In the genomic region with DNA sequence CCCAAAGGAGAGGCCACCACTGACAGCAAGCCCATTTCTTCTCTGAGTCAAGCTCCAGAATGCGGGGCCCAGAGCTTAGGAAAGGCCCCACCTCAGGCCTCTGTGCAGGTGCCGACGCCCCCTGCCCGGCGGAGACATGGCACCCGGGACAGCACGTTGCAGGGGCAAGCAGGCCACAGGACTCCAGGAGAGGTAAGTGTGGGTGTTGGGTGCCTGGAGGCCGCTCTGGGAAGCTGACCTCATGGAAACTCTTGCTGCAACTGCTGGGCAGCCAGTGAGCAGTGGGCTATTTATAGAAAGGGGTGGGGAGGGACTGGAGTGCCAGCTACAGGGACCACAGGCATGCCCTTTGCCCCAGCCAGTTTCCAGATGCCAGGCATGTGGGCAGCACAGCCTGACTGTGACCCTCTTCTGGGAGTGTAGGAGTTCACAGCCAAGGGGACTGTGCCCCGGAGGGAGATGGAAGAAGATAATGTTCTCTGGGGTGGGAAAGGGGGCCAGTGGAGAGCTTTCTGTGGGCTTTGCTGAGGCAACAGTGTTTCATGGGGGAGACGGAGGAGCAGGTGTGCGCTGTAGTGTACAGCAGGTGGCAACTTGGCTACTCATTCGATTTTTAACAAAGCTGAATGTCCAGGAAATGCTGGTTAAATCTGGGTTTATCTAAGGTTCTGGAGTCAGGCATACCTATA, we compare ENCODE assay signal across 9 cellular contexts. TPM values are rescaled to one million over a fixed set of nuclear protein-coding genes. Genes with fewer than 3 reads are reported as not detected.
DNase-seq lines count a peak whose midpoint lies in the region; ATAC-seq and TF ChIP-seq lines count a peak whose summit lies in the region.
"Had no signal": no experiment of that assay in that cellular context is flagged by ENCODE, and none has a peak within 500 bp of the region (broad histone marks: within the 10 kb centered on the region; RNA-seq: fewer than 3 reads in every experiment).

No MANE protein-coding gene starts in this region.

- peak overlapping the region; percentile 65 for H3K27ac ChIP-seq in PC-9

- intact Hi-C loops in PC-9 (cut with micrococcal nuclease; ENCODE audit: unreplicated experiment), result no loop called here

- no peaks in the 10 kb centered on the region for H3K79me2 ChIP-seq in PC-9 (ENCODE audit: low read depth)

- H3K27me3 ChIP-seq in PC-9 (ENCODE audit: insufficient read depth, low read depth) (no peaks in the 10 kb centered on the region), H7 (ENCODE audit: control insufficient read depth, insufficient read depth, low read length) (no peaks in the 10 kb centered on the region)

- H3F3A ChIP-seq in PC-9 (ENCODE audit: insufficient read depth, low read depth), result peaks cover 11% of the 10 kb centered on the region; the same call in 1 of the 2 replicates

- H3K4me1 Mint-ChIP-seq in nephron, result peaks cover 31% of the 10 kb centered on the region
- H3K4me1 Mint-ChIP-seq: activated naive CD8-positive, alpha-beta T cell treated with anti-CD3 and anti-CD28 coated beads, Interleukin-2, amount 10 ng/mL, durations not matched to agents 7 days and 5 days had no signal

- peaks cover 9% of the 10 kb centered on the region for H3K36me3 Mint-ChIP-seq in nephron (ENCODE audit: low read depth)
- H3K36me3 Mint-ChIP-seq: activated naive CD8-positive, alpha-beta T cell treated with anti-CD3 and anti-CD28 coated beads, Interleukin-2, amount 10 ng/mL, durations not matched to agents 7 days and 5 days had no signal

- no peaks in the 10 kb centered on the region for H3K9me2 ChIP-seq in PC-9 (ENCODE audit: insufficient read depth)

- ATAC-seq in HG02973 (IDR thresholded peaks at IDR 0.05; ENCODE audit: unreplicated experiment), result no peak

- peaks cover 3% of the 10 kb centered on the region for H3K27me3 Mint-ChIP-seq in nephron (ENCODE audit: low read depth)
- H3K27me3 Mint-ChIP-seq: activated naive CD8-positive, alpha-beta T cell treated with anti-CD3 and anti-CD28 coated beads, Interleukin-2, amount 10 ng/mL, durations not matched to agents 7 days and 5 days had no signal

- TF ChIP-seq CTCF in PC-9 (conservative IDR thresholded peaks at IDR 0.05) (no peak), nephron (IDR thresholded peaks at IDR 0.05; ENCODE audit: unreplicated experiment in 3 of 3) (no peak)

- peak overlapping the region in 2 of 3 experiments; percentile 19 to 73 for H3K27ac Mint-ChIP-seq in nephron
- H3K27ac Mint-ChIP-seq: activated naive CD8-positive, alpha-beta T cell treated with anti-CD3 and anti-CD28 coated beads, Interleukin-2, amount 10 ng/mL, durations not matched to agents 7 days and 5 days had no signal

- H3K36me3 ChIP-seq in PC-9 (ENCODE audit: low read depth), result no peaks in the 10 kb centered on the region
- H3K36me3 ChIP-seq in H7 (replicated peaks; ENCODE audit: control insufficient read depth, insufficient read depth, low read length), result peaks cover 4% of the 10 kb centered on the region

- BruUV-seq in PC-9 (replicated peaks; lab: Mats Ljungman, UMichigan), result no TSS peak

- peaks cover 5% of the 10 kb centered on the region for H3K9me3 Mint-ChIP-seq in nephron
- H3K9me3 Mint-ChIP-seq: activated naive CD8-positive, alpha-beta T cell treated with anti-CD3 and anti-CD28 coated beads, Interleukin-2, amount 10 ng/mL, durations not matched to agents 7 days and 5 days had no signal

- no peaks in the 10 kb centered on the region for H4K20me1 ChIP-seq in PC-9 (ENCODE audit: insufficient read depth)

- CTCF ChIA-PET in PC-9 (lab: Charles Lee), result interaction anchor here (0.6 to 1.8 kb wide), 2 partner anchors 10 to 88 kb away, joined by 3 to 7 read pairs; no protein-coding TSS in a partner anchor

- peaks cover 35% of the 10 kb centered on the region for H3K4me1 ChIP-seq in PC-9 (replicated peaks; ENCODE audit: insufficient read depth)

- POLR2A ChIA-PET in PC-9 (lab: Charles Lee; ENCODE audit: unreplicated experiment), result interaction anchor here (0.5 to 1.0 kb wide), 5 partner anchors 72 to 132 kb away, joined by 3 to 6 read pairs (median 5); no protein-coding TSS in a partner anchor

- H3K4me3 ChIP-seq in PC-9 (no peak overlapping the region), H7 (ENCODE audit: insufficient read depth, low read depth, low read length) (no peak overlapping the region)

- H2AFZ ChIP-seq in PC-9, result no peak overlapping the region; the same call in 1 of the 2 replicates

- peak overlapping the region; percentile 63 for H3K4me2 ChIP-seq in PC-9

- DNase-seq in CD1c-positive myeloid dendritic cell (ENCODE audit: extremely low spot score) (peak; percentile 33), PC-9 (peak; percentile 78 to 86), fibroblast of gingiva (ENCODE audit: low read depth) (peak; percentile 94), activated gamma-delta T cell (lab: John Stamatoyannopoulos, UW) (no peak), H7 (no peak), NCI-H748 (lab: John Stamatoyannopoulos, UW; ENCODE audit: unreplicated experiment) (no peak)
- DNase-seq: activated naive CD8-positive, alpha-beta T cell treated with anti-CD3 and anti-CD28 coated beads, Interleukin-2, amount 10 ng/mL, durations not matched to agents 7 days and 5 days had no signal

- 0 out of 2 replicates have a peak, but pooled peaks cover 2% of the 10 kb centered on the region for H3K9me3 ChIP-seq in PC-9 (ENCODE audit: insufficient read depth, low read depth)

- H3K4me3 Mint-ChIP-seq in nephron, result no peak overlapping the region
- H3K4me3 Mint-ChIP-seq: activated naive CD8-positive, alpha-beta T cell treated with anti-CD3 and anti-CD28 coated beads, Interleukin-2, amount 10 ng/mL, durations not matched to agents 7 days and 5 days had no signal

RNA-seq across cellular contexts. Expression of a gene that starts 23.7 kb away (rescaled TPM):
- total RNA-seq in PC-9 (2021), result 4.6 and 8.1 TPM in 2 replicates
- 0.59 and 0.81 TPM in 2 replicates for total RNA-seq in H7 (2014; rRNA removed; shearing (Covaris generic))

RNA-seq across cellular contexts. Expression of a gene that starts 43.6 kb away (rescaled TPM):
- total RNA-seq in PC-9 (2021), result 0.70 and 1.2 TPM in 2 replicates
- total RNA-seq in H7 (2014; rRNA removed; shearing (Covaris generic)), result not detected in 2 replicates
- total RNA-seq: activated naive CD8-positive, alpha-beta T cell treated with anti-CD3 and anti-CD28 coated beads, Interleukin-2, amount 10 ng/mL, durations not matched to agents 7 days and 5 days had no signal

Comparison
In these comparisons a context has a peak if more than half of its experiments do, and no peak if none do; other contexts are left out.
1. DNase-seq: peak in CD1c-positive myeloid dendritic cell (single experiment), PC-9 (2 of 2) and fibroblast of gingiva (single experiment); none in activated gamma-delta T cell (single experiment), H7 (single experiment) and NCI-H748 (single experiment).